10 cellular contexts compared by ENCODE assay signal in genomic region chr17:32878211-32878610, GRCh38. TPM values are rescaled to one million over a fixed set of nuclear protein-coding genes. Genes with fewer than 3 reads are reported as not detected.
DNase-seq lines count a peak whose midpoint lies in the region; ATAC-seq and TF ChIP-seq lines count a peak whose summit lies in the region.
"Had no signal": no experiment of that assay in that cellular context is flagged by ENCODE, and none has a peak within 500 bp of the region (broad histone marks: within the 10 kb centered on the region; RNA-seq: fewer than 3 reads in every experiment).

No MANE protein-coding gene starts in this region.

- H3K27ac Mint-ChIP-seq in natural killer cell treated with Interleukin-12 subunit alpha and Interleukin-12 subunit beta and Interleukin-15 and Interleukin-18, amount 100 ng/mL, for 72 hours: peak overlapping the region; percentile 82 to 84

- no peak for TF ChIP-seq CTCF in choroid plexus epithelial cell (conservative IDR thresholded peaks at IDR 0.05; ENCODE audit: low read depth, low read length)

- peaks cover 22 to 24% of the 10 kb centered on the region in 2 donors for H3K4me1 Mint-ChIP-seq in natural killer cell treated with Interleukin-12 subunit alpha and Interleukin-12 subunit beta and Interleukin-15 and Interleukin-18, amount 100 ng/mL, for 72 hours (ENCODE audit: low read depth in 2 of 2)

- H3K36me3 Mint-ChIP-seq in natural killer cell treated with Interleukin-12 subunit alpha and Interleukin-12 subunit beta and Interleukin-15 and Interleukin-18, amount 100 ng/mL, for 72 hours: no peaks in the 10 kb centered on the region

- H3K27me3 Mint-ChIP-seq in natural killer cell treated with Interleukin-12 subunit alpha and Interleukin-12 subunit beta and Interleukin-15 and Interleukin-18, amount 100 ng/mL, for 72 hours: peaks cover 16 to 17% of the 10 kb centered on the region in 2 donors

- no peak overlapping the region for H3K27ac ChIP-seq in aorta (ENCODE audit: low read depth in 1 of 2, low read length in 2 of 2)

- H3K4me3 ChIP-seq in choroid plexus epithelial cell (ENCODE audit: low read depth, low read length) (no peak overlapping the region), aorta (ENCODE audit: low read length in 2 of 2) (no peak overlapping the region)

- H3K9me3 Mint-ChIP-seq in natural killer cell treated with Interleukin-12 subunit alpha and Interleukin-12 subunit beta and Interleukin-15 and Interleukin-18, amount 100 ng/mL, for 72 hours: no peaks in the 10 kb centered on the region

- H3K36me3 ChIP-seq in aorta (ENCODE audit: control insufficient read depth in 1 of 2, insufficient read depth in 2 of 2, low read length in 1 of 2): no peaks in the 10 kb centered on the region
- H3K36me3 ChIP-seq: gastroesophageal sphincter had no signal

- no peaks in the 10 kb centered on the region for H3K4me1 ChIP-seq in aorta (ENCODE audit: control insufficient read depth in 1 of 2, insufficient read depth in 2 of 2, low read length in 2 of 2)

- peak; percentile 43 for DNase-seq in Right ventricle myocardium superior
- DNase-seq in cardiac septum (ENCODE audit: low spot score): no peak
- DNase-seq in choroid plexus epithelial cell (ENCODE audit: low read depth): peak; percentile 33
- DNase-seq in natural killer cell treated with Interleukin-12 subunit alpha and Interleukin-12 subunit beta and Interleukin-15 and Interleukin-18, amount 100 ng/mL, for 72 hours (ENCODE audit: low spot score): no peak
- DNase-seq in aorta: peak; percentile 87 to 92
- no peak for DNase-seq in DMS79 (lab: John Stamatoyannopoulos, UW)
- DNase-seq in DMS53 treated with DMSO at 0.1 percent for 48 hours (lab: John Stamatoyannopoulos, UW; ENCODE audit: unreplicated experiment): no peak
- no peak for DNase-seq in HK-2 (ENCODE audit: unreplicated experiment)
- DNase-seq: NCI-H524 treated with DMSO at 0.1 percent for 48 hours had no signal

- peak overlapping the region; percentile 86 for H3K4me3 Mint-ChIP-seq in natural killer cell treated with Interleukin-12 subunit alpha and Interleukin-12 subunit beta and Interleukin-15 and Interleukin-18, amount 100 ng/mL, for 72 hours

- intact Hi-C loops in Right ventricle myocardium superior (cut with DNase I) (loop anchor here (5.0 kb wide), 1 partner anchor 96 kb away; no protein-coding TSS in a partner anchor), cardiac septum (cut with DNase I) (loop anchor here (10.0 kb wide), 1 partner anchor 363 kb away; no protein-coding TSS in a partner anchor), aorta (cut with DNase I) (loop anchor here in 1 of 2 donors (2.0 to 5.0 kb wide), 2 partner anchors 33 to 61 kb away; no protein-coding TSS in a partner anchor)

- ATAC-seq in Right ventricle myocardium superior (ENCODE audit: poor library complexity) (no peak), aorta (ENCODE audit: low FRiP score) (no peak)
- no peak for ATAC-seq in natural killer cell treated with Interleukin-12 subunit alpha and Interleukin-12 subunit beta and Interleukin-15 and Interleukin-18, amount 100 ng/mL, for 72 hours

- 35 to 37% methylated on average over 3 of the region's 3 CpGs for WGBS in aorta, 2 donors

- H3K9me3 ChIP-seq in aorta (ENCODE audit: control insufficient read depth, low read length): no peaks in the 10 kb centered on the region
- H3K9me3 ChIP-seq: gastroesophageal sphincter had no signal

- H3K27me3 ChIP-seq in aorta (ENCODE audit: control insufficient read depth in 1 of 2, insufficient read depth in 2 of 2, low read length in 1 of 2): no peaks in the 10 kb centered on the region
- H3K27me3 ChIP-seq: gastroesophageal sphincter had no signal

RNA-seq across cellular contexts. Expression of gene MYO1D, which starts 1.3 kb away (rescaled TPM):
- 3.8 TPM for total RNA-seq in Right ventricle myocardium superior
- total RNA-seq in cardiac septum: 18.9 TPM
- total RNA-seq in natural killer cell treated with Interleukin-12 subunit alpha and Interleukin-12 subunit beta and Interleukin-15 and Interleukin-18, amount 100 ng/mL, for 72 hours: 10 to 100 TPM; 25.7 to 25.8 TPM
- 100 to 1,000 TPM; 222 to 358 TPM for total RNA-seq in aorta
- 100 to 1,000 TPM in 1 of 2 donors, 10 to 100 TPM in 1; 62.5 to 106 TPM for polyA plus RNA-seq in aorta

RNA-seq across cellular contexts. Expression of gene TMEM98, which starts 49.7 kb away (rescaled TPM):
- 10.0 TPM for total RNA-seq in Right ventricle myocardium superior
- 12.9 TPM for total RNA-seq in cardiac septum
- total RNA-seq in natural killer cell treated with Interleukin-12 subunit alpha and Interleukin-12 subunit beta and Interleukin-15 and Interleukin-18, amount 100 ng/mL, for 72 hours: under 1 TPM; 0.59 to 0.76 TPM
- total RNA-seq in aorta: 10 to 100 TPM; 39.3 to 65.8 TPM
- polyA plus RNA-seq in aorta: 10 to 100 TPM; 56.0 to 91.4 TPM

Comparison
In these comparisons a context has a peak if more than half of its experiments do, and no peak if none do; other contexts are left out.
1. DNase-seq: peak in Right ventricle myocardium superior (single experiment), choroid plexus epithelial cell (single experiment) and aorta (2 of 2); none in cardiac septum (single experiment), natural killer cell treated with Interleukin-12 subunit alpha and Interleukin-12 subunit beta and Interleukin-15 and Interleukin-18, amount 100 ng/mL, for 72 hours (single experiment), DMS79 (single experiment), DMS53 treated with DMSO at 0.1 percent for 48 hours (single experiment) and HK-2 (single experiment).
2. RNA of gene MYO1D, which starts 1.3 kb away (total RNA-seq): 222 to 358 TPM in aorta; 25.7 to 25.8 TPM in natural killer cell treated with Interleukin-12 subunit alpha and Interleukin-12 subunit beta and Interleukin-15 and Interleukin-18, amount 100 ng/mL, for 72 hours, 18.9 TPM in cardiac septum (single experiment) and 3.8 TPM in Right ventricle myocardium superior (single experiment); every median in the first group is over 4 times any median in the second.